ENCODE assay signal across 13 cellular contexts in the genomic region with DNA sequence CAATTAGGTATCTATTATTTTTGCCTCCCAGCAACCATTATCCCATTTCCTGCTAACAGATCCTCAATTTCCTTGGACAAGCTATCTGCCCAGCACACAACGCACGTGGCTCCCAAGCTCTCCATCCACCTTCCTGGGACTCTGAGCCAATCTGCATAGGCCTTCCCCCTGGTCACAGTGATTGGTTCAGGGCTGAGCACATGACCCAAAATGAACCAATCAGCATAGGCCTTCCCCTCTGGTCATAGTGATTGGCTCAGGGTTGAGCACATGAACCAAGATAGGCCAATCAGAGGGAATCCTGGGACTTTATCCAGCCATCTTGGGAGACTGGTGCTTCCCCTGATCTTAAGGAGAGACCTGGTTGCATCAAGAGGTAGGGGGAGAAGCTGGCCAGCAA. TPM values are rescaled to one million over a fixed set of nuclear protein-coding genes. Genes with fewer than 3 reads are reported as not detected.
DNase-seq lines count a peak whose midpoint lies in the region; ATAC-seq and TF ChIP-seq lines count a peak whose summit lies in the region.
"Had no signal": no experiment of that assay in that cellular context is flagged by ENCODE, and none has a peak within 500 bp of the region (broad histone marks: within the 10 kb centered on the region; RNA-seq: fewer than 3 reads in every experiment).

No MANE protein-coding gene starts in this region.

- no peak overlapping the region for H3K4me3 Mint-ChIP-seq in osteocyte (ENCODE audit: unreplicated experiment)
- H3K4me3 Mint-ChIP-seq: activated CD4-positive, alpha-beta memory T cell treated with anti-CD3 and anti-CD28 coated beads, Interleukin-2, amount 10 ng/mL, durations not matched to agents 7 days and 5 days had no signal

- peaks cover 9% of the 10 kb centered on the region for H3K27me3 Mint-ChIP-seq in osteocyte (ENCODE audit: unreplicated experiment)

- peak; percentile 6 for DNase-seq in EL
- peak; percentile 7 for DNase-seq in LHCN-M2 (ENCODE audit: low read depth)
- peak; percentile 7 to 53 for DNase-seq in cardiac fibroblast (ENCODE audit: low read depth in 2 of 2)
- no peak for DNase-seq in osteocyte (ENCODE audit: extremely low spot score, unreplicated experiment)
- DNase-seq in SW480 (ENCODE audit: low spot score): no peak
- DNase-seq: activated CD4-positive, alpha-beta memory T cell treated with anti-CD3 and anti-CD28 coated beads, Interleukin-2, amount 10 ng/mL, durations not matched to agents 7 days and 5 days; activated naive CD4-positive, alpha-beta T cell; Calu3; heart right ventricle; left ventricle myocardium superior; NCI-H2081 had no signal

- peaks cover 46% of the 10 kb centered on the region for H3K4me1 Mint-ChIP-seq in osteocyte (ENCODE audit: unreplicated experiment)

- peaks cover 27% of the 10 kb centered on the region for H3K36me3 Mint-ChIP-seq in osteocyte (ENCODE audit: unreplicated experiment)

- H3K9me3 Mint-ChIP-seq in osteocyte (ENCODE audit: unreplicated experiment): peaks cover 8% of the 10 kb centered on the region

- ATAC-seq in GM21447 (IDR thresholded peaks at IDR 0.05; ENCODE audit: unreplicated experiment) (no peak), GM19467 (IDR thresholded peaks at IDR 0.05; ENCODE audit: unreplicated experiment) (no peak)
- ATAC-seq: left ventricle myocardium superior had no signal

- peak overlapping the region; percentile 76 for H3K27ac Mint-ChIP-seq in osteocyte (ENCODE audit: unreplicated experiment)
- H3K27ac Mint-ChIP-seq: activated CD4-positive, alpha-beta memory T cell treated with anti-CD3 and anti-CD28 coated beads, Interleukin-2, amount 10 ng/mL, durations not matched to agents 7 days and 5 days had no signal

- TF ChIP-seq CTCF in cardiac fibroblast (IDR thresholded peaks at IDR 0.05; ENCODE audit: low read depth, low read length): no peak
- TF ChIP-seq CTCF in osteocyte (IDR thresholded peaks at IDR 0.05): no peak

- no peak overlapping the region for H3K4me3 ChIP-seq in cardiac fibroblast (replicated peaks in 1 of 2; ENCODE audit: low read depth in 2 of 2, low read length in 2 of 2)
- H3K4me3 ChIP-seq: heart right ventricle had no signal

RNA-seq across cellular contexts. Expression of gene CPAMD8, which starts 5.8 kb away (rescaled TPM):
- total RNA-seq in LHCN-M2 (2014; rRNA removed) (0.11 TPM in 1 of 2 replicates, not detected in the other), osteocyte (294 and 296 TPM in 2 replicates)
- polyA plus RNA-seq in LHCN-M2 (2012): 0.09 TPM

RNA-seq across cellular contexts. Expression of gene HAUS8, which starts 54.4 kb away (rescaled TPM):
- total RNA-seq in LHCN-M2 (2014; rRNA removed): 16.3 and 19.8 TPM in 2 replicates
- 14.4 TPM for polyA plus RNA-seq in LHCN-M2 (2012)
- 9.2 and 11.6 TPM in 2 replicates for total RNA-seq in osteocyte

RNA-seq across cellular contexts. Expression of gene MYO9B, which starts 54.8 kb away (rescaled TPM):
- 50.7 and 52.1 TPM in 2 replicates for total RNA-seq in LHCN-M2 (2014; rRNA removed)
- 48.8 TPM for polyA plus RNA-seq in LHCN-M2 (2012)
- 93.3 and 94.3 TPM in 2 replicates for total RNA-seq in osteocyte

Comparison
In these comparisons a context has a peak if more than half of its experiments do, and no peak if none do; other contexts are left out.
1. DNase-seq: peak in EL (single experiment), LHCN-M2 (single experiment) and cardiac fibroblast (2 of 2); none in osteocyte (single experiment) and SW480 (single experiment).
2. RNA of gene CPAMD8, which starts 5.8 kb away (total RNA-seq): 294 to 296 TPM in osteocyte; 0.11 TPM in LHCN-M2; every median in the first group is over 100 times any median in the second.